12 cellular contexts compared by ENCODE assay signal in genomic region chr16:57624044-57624688, GRCh38. TPM values are rescaled to one million over a fixed set of nuclear protein-coding genes. Genes with fewer than 3 reads are reported as not detected.
DNase-seq lines count a peak whose midpoint lies in the region; ATAC-seq and TF ChIP-seq lines count a peak whose summit lies in the region.
"Had no signal": no experiment of that assay in that cellular context is flagged by ENCODE, and none has a peak within 500 bp of the region (broad histone marks: within the 10 kb centered on the region; RNA-seq: fewer than 3 reads in every experiment).

No MANE protein-coding gene starts in this region.

- H3K9me3 Mint-ChIP-seq in neural progenitor cell = no peaks in the 10 kb centered on the region

- no peaks in the 10 kb centered on the region for H3K27me3 ChIP-seq in neural progenitor cell
- H3K27me3 ChIP-seq: pancreas had no signal

- no peaks in the 10 kb centered on the region for H3K9me3 ChIP-seq in neural progenitor cell (ENCODE audit: low read depth)
- H3K9me3 ChIP-seq: pancreas had no signal

- H3K27ac ChIP-seq in neural progenitor cell = no peak overlapping the region

- no peak for ATAC-seq in GM18519 (IDR thresholded peaks at IDR 0.05; ENCODE audit: low FRiP score, unreplicated experiment)
- ATAC-seq: stimulated activated naive CD8-positive, alpha-beta T cell treated with anti-CD3 and anti-CD28 coated beads, Interleukin-15, Interleukin-2, amounts not matched to agents 100 U/mL and 50 U/mL, for 24 hours had no signal

- no peaks in the 10 kb centered on the region for H3K36me3 ChIP-seq in neural progenitor cell
- H3K36me3 ChIP-seq: pancreas had no signal

- DNase-seq in EH (ENCODE audit: low read depth) (peak; percentile 31), SK-MEL-5 (ENCODE audit: low read depth, low spot score) (peak; percentile 60), epithelial cell of esophagus (ENCODE audit: low read depth) (peak; percentile 60), neural progenitor cell (ENCODE audit: low spot score) (no peak), DMS53 (lab: John Stamatoyannopoulos, UW) (no peak), activated T-cell treated with anti-CD3 and anti-CD28 coated beads for 4 hours (no peak), NCI-H1694 (lab: John Stamatoyannopoulos, UW) (no peak)
- DNase-seq: stimulated activated naive CD8-positive, alpha-beta T cell treated with anti-CD3 and anti-CD28 coated beads, Interleukin-15, Interleukin-2, amounts not matched to agents 100 U/mL and 50 U/mL, for 24 hours had no signal

- no peak overlapping the region for H2AFZ ChIP-seq in neural progenitor cell (replicated peaks)

- peak overlapping the region; percentile 74 for H3K27ac Mint-ChIP-seq in neural progenitor cell
- H3K27ac Mint-ChIP-seq: activated naive CD8-positive, alpha-beta T cell had no signal

- H3K36me3 Mint-ChIP-seq in neural progenitor cell = no peaks in the 10 kb centered on the region
- H3K36me3 Mint-ChIP-seq: activated naive CD8-positive, alpha-beta T cell had no signal

- in situ Hi-C loops in SK-MEL-5 (cut with HindIII; ENCODE audit: low pct_unique_long_range_greater_than_20kb, low sequenced_read_pairs) = no loop called here

- peaks cover 17% of the 10 kb centered on the region for H3K27me3 Mint-ChIP-seq in neural progenitor cell (ENCODE audit: insufficient read depth, low read depth)

- no peaks in the 10 kb centered on the region for H3K79me2 ChIP-seq in neural progenitor cell (ENCODE audit: low read depth)

- no peak overlapping the region for H3K4me3 Mint-ChIP-seq in neural progenitor cell
- H3K4me3 Mint-ChIP-seq: activated naive CD8-positive, alpha-beta T cell had no signal

- no peak overlapping the region for H3K4me3 ChIP-seq in epithelial cell of esophagus (ENCODE audit: low read length)
- no peak overlapping the region for H3K4me3 ChIP-seq in neural progenitor cell
- H3K4me3 ChIP-seq: pancreas had no signal

- H3K9ac ChIP-seq in neural progenitor cell = no peak overlapping the region

- no peak for TF ChIP-seq CTCF in epithelial cell of esophagus (IDR thresholded peaks at IDR 0.05; ENCODE audit: insufficient read depth, low read depth, low read length, missing control alignments)
- TF ChIP-seq CTCF in neural progenitor cell (IDR thresholded peaks at IDR 0.05) = no peak

- peaks cover 30% of the 10 kb centered on the region for H3K4me1 ChIP-seq in neural progenitor cell

- peaks cover 63% of the 10 kb centered on the region for H3K4me1 Mint-ChIP-seq in neural progenitor cell

- no peak overlapping the region for H3K4me2 ChIP-seq in neural progenitor cell

- H4K20me1 ChIP-seq in neural progenitor cell (ENCODE audit: low read depth) = no peaks in the 10 kb centered on the region

- H3F3A ChIP-seq in neural progenitor cell (ENCODE audit: low read depth) = peaks cover 9% of the 10 kb centered on the region

RNA-seq across cellular contexts. Expression of gene ADGRG1, which starts 4.3 kb away (rescaled TPM):
- 14.4 and 17.3 TPM in 2 replicates for total RNA-seq in SK-MEL-5 (2014; rRNA removed; shearing (Covaris generic))
- polyA plus RNA-seq in SK-MEL-5 (2015; cell fraction: cytosol; rRNA removed) = 132 and 148 TPM in 2 replicates
- polyA plus RNA-seq in SK-MEL-5 (2015; cell fraction: nucleus; rRNA removed) = 51.5 and 52.0 TPM in 2 replicates
- 8.0 and 17.5 TPM in 2 replicates for total RNA-seq in neural progenitor cell (ENCODE audit: low replicate concordance)

RNA-seq across cellular contexts. Expression of gene ADGRG3, which starts 43.9 kb away (rescaled TPM):
- not detected in 2 replicates for total RNA-seq in SK-MEL-5 (2014; rRNA removed; shearing (Covaris generic))
- 0.09 and 0.10 TPM in 2 replicates for polyA plus RNA-seq in SK-MEL-5 (2015; cell fraction: cytosol; rRNA removed)
- not detected in 2 replicates for polyA plus RNA-seq in SK-MEL-5 (2015; cell fraction: nucleus; rRNA removed)
- not detected in 2 replicates for total RNA-seq in neural progenitor cell (ENCODE audit: low replicate concordance)
- polyA plus RNA-seq: BJ had no signal

Comparison
In these comparisons a context has a peak if more than half of its experiments do, and no peak if none do; other contexts are left out.
1. DNase-seq: peak in EH (single experiment), SK-MEL-5 (single experiment) and epithelial cell of esophagus (single experiment); none in neural progenitor cell (single experiment), DMS53 (single experiment), activated T-cell treated with anti-CD3 and anti-CD28 coated beads for 4 hours (single experiment) and NCI-H1694 (single experiment).